In the genomic region with DNA sequence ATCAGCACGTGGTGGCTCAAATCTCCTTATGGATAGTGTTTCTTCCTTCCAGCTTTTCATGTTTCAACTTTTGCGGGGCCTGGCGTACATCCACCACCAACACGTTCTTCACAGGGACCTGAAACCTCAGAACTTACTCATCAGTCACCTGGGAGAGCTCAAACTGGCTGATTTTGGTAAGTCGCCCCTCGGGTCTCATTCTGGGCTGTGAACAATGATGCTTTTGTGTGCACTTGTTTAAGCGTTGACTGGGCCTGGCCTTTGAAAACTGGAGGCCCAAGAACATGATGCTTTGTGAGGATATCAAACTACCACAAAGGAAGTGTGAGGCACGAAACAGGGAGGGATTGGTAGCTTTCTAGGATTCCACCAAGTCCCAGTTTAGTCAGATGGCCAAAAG, we compare ENCODE assay signal across 19 cellular contexts. TPM values are rescaled to one million over a fixed set of nuclear protein-coding genes. Genes with fewer than 3 reads are reported as not detected.
"Had no signal": no experiment of that assay in that cellular context is flagged by ENCODE, and none has a peak within 500 bp of the region (broad histone marks: within the 10 kb centered on the region; RNA-seq: fewer than 3 reads in every experiment).

No MANE protein-coding gene starts in this region.

- H3K4me3 Mint-ChIP-seq: activated CD8-positive, alpha-beta T cell treated with anti-CD3 and anti-CD28 coated beads for 36 hours; activated naive CD8-positive, alpha-beta T cell; endodermal cell; mesothelial cell of epicardium; stimulated activated naive CD8-positive, alpha-beta T cell treated with anti-CD3 and anti-CD28 coated beads, Interleukin-15, Interleukin-2, amounts not matched to agents 100 ng/mL and 50 ng/mL, for 24 hours; WTC11 had no signal

- H3K4me1 Mint-ChIP-seq: endodermal cell, mesothelial cell of epicardium, WTC11 had no signal

- H3K9me3 Mint-ChIP-seq: activated CD8-positive, alpha-beta T cell treated with anti-CD3 and anti-CD28 coated beads for 36 hours; stimulated activated naive CD8-positive, alpha-beta T cell treated with anti-CD3 and anti-CD28 coated beads, Interleukin-15, Interleukin-2, amounts not matched to agents 100 ng/mL and 50 ng/mL, for 24 hours had no signal

- H3K4me1 ChIP-seq: gastroesophageal sphincter, heart right ventricle, lower lobe of right lung, upper lobe of left lung had no signal

- H3K36me3 Mint-ChIP-seq: activated naive CD8-positive, alpha-beta T cell; WTC11 had no signal

- H3K27ac ChIP-seq: gastroesophageal sphincter, heart right ventricle, lower lobe of right lung, skin epidermis, upper lobe of left lung had no signal

- H3K4me3 ChIP-seq: gastroesophageal sphincter, heart right ventricle, lower lobe of right lung, skin epidermis, upper lobe of left lung had no signal

- DNase-seq: activated CD4-positive, alpha-beta T cell treated with anti-CD3 and anti-CD28 coated beads for 48 hours; activated CD8-positive, alpha-beta T cell treated with anti-CD3 and anti-CD28 coated beads for 36 hours; activated gamma-delta T cell treated with Interleukin-2 at 50 U/mL for 16 hours; activated T-cell treated with anti-CD3 and anti-CD28 coated beads, Interleukin-2, amount 50 U/mL, for 48 hours; amniotic stem cell; dermis blood vessel endothelial cell; endodermal cell; heart right ventricle; left colon; lower lobe of right lung; posterior cingulate gyrus; T-helper 2 cell; upper lobe of left lung had no signal

- H3K27ac Mint-ChIP-seq: activated CD8-positive, alpha-beta T cell treated with anti-CD3 and anti-CD28 coated beads for 36 hours; activated naive CD8-positive, alpha-beta T cell; endodermal cell; mesothelial cell of epicardium; stimulated activated naive CD8-positive, alpha-beta T cell treated with anti-CD3 and anti-CD28 coated beads, Interleukin-15, Interleukin-2, amounts not matched to agents 100 ng/mL and 50 ng/mL, for 24 hours; WTC11 had no signal

- H3K36me3 ChIP-seq: gastroesophageal sphincter, heart right ventricle, lower lobe of right lung, upper lobe of left lung had no signal

- ATAC-seq: activated CD8-positive, alpha-beta T cell treated with anti-CD3 and anti-CD28 coated beads for 36 hours; gastroesophageal sphincter; heart right ventricle; left colon; lower lobe of right lung; WTC11 had no signal

- H3K27me3 ChIP-seq: gastroesophageal sphincter, upper lobe of left lung had no signal

- H3K27me3 Mint-ChIP-seq: stimulated activated naive CD8-positive, alpha-beta T cell treated with anti-CD3 and anti-CD28 coated beads, Interleukin-15, Interleukin-2, amounts not matched to agents 100 ng/mL and 50 ng/mL, for 24 hours had no signal

- H3K9me3 ChIP-seq: gastroesophageal sphincter, heart right ventricle, lower lobe of right lung, upper lobe of left lung had no signal

RNA-seq across cellular contexts. Expression of gene CDK15, which starts 27.5 kb away (rescaled TPM):
- total RNA-seq: activated CD8-positive, alpha-beta T cell treated with anti-CD3 and anti-CD28 coated beads for 36 hours; dermis blood vessel endothelial cell; WTC11 had no signal
